In genomic region chr1:170807432-170807831, GRCh38 we compare ENCODE assay signal across 15 cellular contexts.
DNase-seq lines count a peak whose midpoint lies in the region; ATAC-seq and TF ChIP-seq lines count a peak whose summit lies in the region.
"Had no signal": no experiment of that assay in that cellular context is flagged by ENCODE, and none has a peak within 500 bp of the region (broad histone marks: within the 10 kb centered on the region; RNA-seq: fewer than 3 reads in every experiment).

No MANE protein-coding gene starts in this region.

- H3K36me3 ChIP-seq in MG63: no peaks in the 10 kb centered on the region
- no peaks in the 10 kb centered on the region for H3K36me3 ChIP-seq in mesenchymal stem cell (ENCODE audit: control insufficient read depth in 1 of 2, insufficient read depth in 2 of 2, low read depth in 1 of 2, low read length in 2 of 2)

- no peaks in the 10 kb centered on the region for H3K27me3 ChIP-seq in MG63
- H3K27me3 ChIP-seq in mesenchymal stem cell (ENCODE audit: control insufficient read depth in 1 of 2, insufficient read depth in 1 of 2, low read length in 2 of 2): no peaks in the 10 kb centered on the region
- H3K27me3 ChIP-seq: body of pancreas had no signal

- H2BK12ac ChIP-seq in mesenchymal stem cell (ENCODE audit: low read length in 2 of 2): no peak overlapping the region

- no peak overlapping the region for H3K14ac ChIP-seq in mesenchymal stem cell (ENCODE audit: low read length in 2 of 2)

- ATAC-seq in HG02763 (IDR thresholded peaks at IDR 0.05; ENCODE audit: unreplicated experiment) (no peak), GM18909 (IDR thresholded peaks at IDR 0.05; ENCODE audit: poor library complexity, unreplicated experiment) (no peak), GM18511 (IDR thresholded peaks at IDR 0.05; ENCODE audit: unreplicated experiment) (no peak)
- ATAC-seq: activated T-cell treated with anti-CD3 and anti-CD28 coated beads, Interleukin-2, amount 50 U/mL, for 72 hours; body of pancreas; T-cell had no signal

- no peak overlapping the region for H3K23ac ChIP-seq in mesenchymal stem cell (ENCODE audit: low read length in 2 of 2)

- no peaks in the 10 kb centered on the region for H3K9me3 ChIP-seq in MG63
- no peaks in the 10 kb centered on the region for H3K9me3 ChIP-seq in mesenchymal stem cell (ENCODE audit: control insufficient read depth, low read length)
- H3K9me3 ChIP-seq: body of pancreas had no signal

- H3K18ac ChIP-seq in mesenchymal stem cell (ENCODE audit: low read depth in 1 of 2, low read length in 2 of 2): no peak overlapping the region

- H2AFZ ChIP-seq in mesenchymal stem cell (ENCODE audit: low read depth, low read length): no peak overlapping the region

- H4K8ac ChIP-seq in mesenchymal stem cell (ENCODE audit: low read length): no peak overlapping the region

- no peaks in the 10 kb centered on the region for H3K79me1 ChIP-seq in mesenchymal stem cell (replicated peaks; ENCODE audit: low read length, poor library complexity, severe bottlenecking)

- no peak overlapping the region for H3K27ac ChIP-seq in mesenchymal stem cell (ENCODE audit: low read length, poor library complexity, severe bottlenecking)
- H3K27ac ChIP-seq: body of pancreas had no signal

- no peak overlapping the region for H3K4ac ChIP-seq in mesenchymal stem cell (ENCODE audit: low read depth in 1 of 2, low read length in 2 of 2)

- no peaks in the 10 kb centered on the region for H3K4me1 ChIP-seq in mesenchymal stem cell (ENCODE audit: control insufficient read depth, insufficient read depth, low read depth, low read length)
- H3K4me1 ChIP-seq: body of pancreas had no signal

- DNase-seq in AG09309 (ENCODE audit: low read depth) (peak; percentile 52), MG63 (peak; percentile 43), cardiac fibroblast (ENCODE audit: low read depth in 2 of 2) (peak; percentile 59 to 88), mesenchymal stem cell (peak; percentile 3), NCI-H1436 (lab: John Stamatoyannopoulos, UW) (no peak)
- DNase-seq: activated T-cell treated with anti-CD3 and anti-CD28 coated beads, Interleukin-2, amount 50 U/mL, for 72 hours; AML-193; body of pancreas; mesendoderm; nucleus accumbens; stimulated activated CD4-positive, alpha-beta T cell treated with anti-CD3 and anti-CD28 coated beads, Interleukin-15, amount 100 ng/mL, for 24 hours; T-cell had no signal

- H2BK15ac ChIP-seq in mesenchymal stem cell (ENCODE audit: low read depth, poor library complexity, severe bottlenecking): no peak overlapping the region

- H2BK5ac ChIP-seq in mesenchymal stem cell (ENCODE audit: low read depth, low read length, poor library complexity, severe bottlenecking): no peak overlapping the region

- H3K4me3 ChIP-seq in AG09309 (ENCODE audit: control insufficient read depth, low read depth, low read length) (no peak overlapping the region), MG63 (no peak overlapping the region), cardiac fibroblast (replicated peaks in 1 of 2; ENCODE audit: low read depth in 2 of 2, low read length in 2 of 2) (no peak overlapping the region), mesenchymal stem cell (ENCODE audit: insufficient read depth in 1 of 2, low read depth in 1 of 2, low read length in 2 of 2) (no peak overlapping the region)
- H3K4me3 ChIP-seq: body of pancreas had no signal

- H3K9ac ChIP-seq in mesenchymal stem cell (ENCODE audit: low read length): no peak overlapping the region

- H3K4me2 ChIP-seq in mesenchymal stem cell (ENCODE audit: low read length, poor library complexity, severe bottlenecking): no peak overlapping the region

- no peak overlapping the region for H2BK120ac ChIP-seq in mesenchymal stem cell (ENCODE audit: low read depth, low read length)

- no peak overlapping the region for H4K91ac ChIP-seq in mesenchymal stem cell (ENCODE audit: low read length)

- H2AK5ac ChIP-seq in mesenchymal stem cell (ENCODE audit: low read length, severe bottlenecking): no peak overlapping the region

- no peak for TF ChIP-seq CTCF in AG09309 (IDR thresholded peaks at IDR 0.05; ENCODE audit: control insufficient read depth, insufficient read depth, low read depth, low read length, missing control alignments)
- TF ChIP-seq CTCF in cardiac fibroblast (IDR thresholded peaks at IDR 0.05; ENCODE audit: low read depth, low read length): no peak

- WGBS in mesenchymal stem cell: 90% methylated on average over 3 of the region's 4 CpGs
